Comparison of ENCODE assay signal across 16 cellular contexts in genomic region chr22:32573991-32574390, GRCh38.
"Had no signal": no experiment of that assay in that cellular context is flagged by ENCODE, and none has a peak within 500 bp of the region (broad histone marks: within the 10 kb centered on the region; RNA-seq: fewer than 3 reads in every experiment).

No MANE protein-coding gene starts in this region.

- H3K27ac ChIP-seq: cardiac muscle cell, foreskin keratinocyte, left lung, parathyroid adenoma, prostate gland, suprapubic skin had no signal

- H3K79me2 ChIP-seq: parathyroid adenoma had no signal

- H3K4me1 ChIP-seq: foreskin keratinocyte, parathyroid adenoma, prostate gland had no signal

- DNase-seq: cerebellar nuclear complex; dermis blood vessel endothelial cell; foreskin keratinocyte; left lung; naive B cell; occipital lobe; small intestine; stimulated activated CD4-positive, alpha-beta T cell treated with anti-CD3 and anti-CD28 coated beads, Interleukin-4, amount 100 ng/mL, for 1 hour; thyroid gland had no signal

- H3K36me3 ChIP-seq: cardiac muscle cell, left lung, prostate gland, suprapubic skin, thyroid gland had no signal

- H3K27me3 ChIP-seq: cardiac muscle cell, left lung, suprapubic skin, thyroid gland had no signal

- H3K9me3 ChIP-seq: left lung, prostate gland, suprapubic skin, thyroid gland had no signal

- H3K4me3 ChIP-seq: cardiac muscle cell, left lung, lung, prostate gland, suprapubic skin, thyroid gland had no signal

- FAIRE-seq: colon, keratinocyte, small intestine had no signal

- H2AFZ ChIP-seq: parathyroid adenoma had no signal

- ATAC-seq: foreskin keratinocyte, left lung had no signal

- H3K9ac ChIP-seq: parathyroid adenoma had no signal
